In the genomic region with DNA sequence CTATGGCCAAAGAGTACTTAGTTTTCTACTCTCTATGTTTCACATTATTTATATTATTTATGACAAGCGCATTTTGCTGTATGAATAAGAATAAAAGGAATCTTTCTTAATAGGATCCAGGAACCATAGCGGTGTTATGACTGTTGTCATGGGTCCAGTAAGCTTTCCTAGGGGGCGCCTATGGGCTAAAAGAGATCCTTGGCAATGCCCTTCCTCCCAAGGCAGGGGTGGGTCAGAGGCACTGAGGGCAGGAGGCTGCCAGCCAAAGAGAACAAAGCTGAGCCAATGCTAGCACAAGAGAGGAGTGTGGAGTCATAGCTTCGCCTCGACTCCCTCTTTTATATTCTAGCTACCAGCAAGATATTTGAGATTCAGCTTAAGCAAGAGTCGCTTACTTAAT, we compare ENCODE assay signal across 9 cellular contexts.
DNase-seq lines count a peak whose midpoint lies in the region; ATAC-seq, FAIRE-seq and TF ChIP-seq lines count a peak whose summit lies in the region.
"Had no signal": no experiment of that assay in that cellular context is flagged by ENCODE, and none has a peak within 500 bp of the region (broad histone marks: within the 10 kb centered on the region; RNA-seq: fewer than 3 reads in every experiment).

No MANE protein-coding gene starts in this region.

- H3K27ac ChIP-seq in DOHH2 (ENCODE audit: low read depth, low read length) (no peak overlapping the region), dorsolateral prefrontal cortex (peak overlapping the region in 58 of 59 donors; percentile 38 to 99 (median 92)), neural progenitor cell (no peak overlapping the region)

- no peaks in the 10 kb centered on the region for H3K36me3 Mint-ChIP-seq in neural progenitor cell

- no peak overlapping the region for H3K27ac Mint-ChIP-seq in neural progenitor cell
- H3K27ac Mint-ChIP-seq: activated naive CD8-positive, alpha-beta T cell treated with anti-CD3 and anti-CD28 coated beads, Interleukin-2, amount 10 ng/mL, durations not matched to agents 7 days and 5 days had no signal

- H3K9me3 ChIP-seq in DOHH2 (ENCODE audit: control insufficient read depth, insufficient read depth, low read length) (no peaks in the 10 kb centered on the region), neural progenitor cell (ENCODE audit: low read depth) (no peaks in the 10 kb centered on the region)

- no peak for ATAC-seq in GM18498 (IDR thresholded peaks at IDR 0.05; ENCODE audit: unreplicated experiment)
- ATAC-seq in GM21381 (IDR thresholded peaks at IDR 0.05; ENCODE audit: unreplicated experiment) = no peak

- H4K20me1 ChIP-seq in DOHH2 (ENCODE audit: control insufficient read depth, insufficient read depth, low read depth, low read length) = no peaks in the 10 kb centered on the region
- no peaks in the 10 kb centered on the region for H4K20me1 ChIP-seq in neural progenitor cell (ENCODE audit: low read depth)

- DNase-seq in NCI-H69 (lab: John Stamatoyannopoulos, UW) (peak; percentile 87), dorsolateral prefrontal cortex (peak; percentile 18 to 92 (median 84)), neural progenitor cell (ENCODE audit: low spot score) (peak; percentile 56), GM12891 (ENCODE audit: insufficient read length, low spot score) (no peak)
- DNase-seq in activated CD4-positive, CD25-positive, alpha-beta regulatory T cell (lab: John Stamatoyannopoulos, UW) = no peak
- DNase-seq: activated naive CD8-positive, alpha-beta T cell treated with anti-CD3 and anti-CD28 coated beads, Interleukin-2, amount 10 ng/mL, durations not matched to agents 7 days and 5 days had no signal

- H2AFZ ChIP-seq in neural progenitor cell (replicated peaks) = no peak overlapping the region

- no peak for FAIRE-seq in GM12891 (lab: Jason Lieb, UNC)

- H3F3A ChIP-seq in DOHH2 (ENCODE audit: control insufficient read depth, insufficient read depth) (no peaks in the 10 kb centered on the region), neural progenitor cell (ENCODE audit: low read depth) (no peaks in the 10 kb centered on the region)

- H3K9ac ChIP-seq in neural progenitor cell = no peak overlapping the region

- peaks cover 6% of the 10 kb centered on the region for H3K4me1 Mint-ChIP-seq in neural progenitor cell

- H3K4me3 Mint-ChIP-seq in neural progenitor cell = no peak overlapping the region
- H3K4me3 Mint-ChIP-seq: activated naive CD8-positive, alpha-beta T cell treated with anti-CD3 and anti-CD28 coated beads, Interleukin-2, amount 10 ng/mL, durations not matched to agents 7 days and 5 days had no signal

- H3K4me1 ChIP-seq in DOHH2 (ENCODE audit: control insufficient read depth, low read length) = peaks cover 6% of the 10 kb centered on the region; the same call in 1 of the 2 replicates
- no peaks in the 10 kb centered on the region for H3K4me1 ChIP-seq in neural progenitor cell

- no peak overlapping the region for H3K4me3 ChIP-seq in DOHH2 (ENCODE audit: low read length)
- peak overlapping the region in 15 of 59 donors; percentile 1 to 45 (median 15) for H3K4me3 ChIP-seq in dorsolateral prefrontal cortex
- H3K4me3 ChIP-seq in neural progenitor cell = no peak overlapping the region

- no peak for TF ChIP-seq POLR2A in GM12891 (IDR thresholded peaks at IDR 0.05; ENCODE audit: low read depth, low read length)

- H3K9me3 Mint-ChIP-seq in neural progenitor cell = no peaks in the 10 kb centered on the region

- peaks cover 4% of the 10 kb centered on the region for H3K27me3 ChIP-seq in DOHH2 (ENCODE audit: control insufficient read depth, low read length)
- no peaks in the 10 kb centered on the region for H3K27me3 ChIP-seq in dorsolateral prefrontal cortex
- H3K27me3 ChIP-seq in neural progenitor cell = no peaks in the 10 kb centered on the region

- TF ChIP-seq CTCF in DOHH2 (IDR thresholded peaks at IDR 0.05; ENCODE audit: low read depth, low read length, poor library complexity, severe bottlenecking) = peak; percentile 36
- TF ChIP-seq CTCF in dorsolateral prefrontal cortex (IDR thresholded peaks at IDR 0.05 in 54 of 56, conservative IDR thresholded peaks at IDR 0.05 in 2 of 56; ENCODE audit: low read depth in 1 of 56, partially characterized antibody in 56 of 56) = peak in 54 of 56 donors; percentile 28 to 83 (median 60)
- TF ChIP-seq CTCF in neural progenitor cell (IDR thresholded peaks at IDR 0.05) = peak; percentile 54

- peaks cover 3% of the 10 kb centered on the region for H3K27me3 Mint-ChIP-seq in neural progenitor cell (ENCODE audit: insufficient read depth, low read depth)

- no peaks in the 10 kb centered on the region for H3K79me2 ChIP-seq in DOHH2 (ENCODE audit: control insufficient read depth, low read length)
- H3K79me2 ChIP-seq in neural progenitor cell (ENCODE audit: low read depth) = no peaks in the 10 kb centered on the region

- intact Hi-C loops in dorsolateral prefrontal cortex (cut with DNase I) = loop anchor here (2.0 to 5.0 kb wide), 2 partner anchors 82 to 83 kb away; no protein-coding TSS in a partner anchor

- H3K36me3 ChIP-seq in DOHH2 (ENCODE audit: control insufficient read depth, low read length) = no peaks in the 10 kb centered on the region
- no peaks in the 10 kb centered on the region for H3K36me3 ChIP-seq in neural progenitor cell

- H3K9me2 ChIP-seq in DOHH2 (replicated peaks; ENCODE audit: control insufficient read depth, low read length) = no peaks in the 10 kb centered on the region

- H3K4me2 ChIP-seq in DOHH2 (ENCODE audit: low read length) (no peak overlapping the region), neural progenitor cell (no peak overlapping the region)

TF ChIP-seq in GM12891, 5 proteins besides CTCF, POLR2A, EP300 and RAD21:
- TF ChIP-seq SPI1 (IDR thresholded peaks at IDR 0.05; ENCODE audit: low read depth, low read length) (no peak), TAF1 (IDR thresholded peaks at IDR 0.05; ENCODE audit: low read depth, low read length) (no peak), PAX5 (IDR thresholded peaks at IDR 0.05; ENCODE audit: insufficient read depth, low read length, severe bottlenecking) (no peak), POU2F2 (IDR thresholded peaks at IDR 0.05; ENCODE audit: low read depth, low read length) (no peak), POLR2AphosphoS5 (IDR thresholded peaks at IDR 0.05; ENCODE audit: low read depth, low read length) (no peak)
TF ChIP-seq in GM12891: peak in this region for 0.

Comparison
In these comparisons a context has a peak if more than half of its experiments do, and no peak if none do; other contexts are left out.
1. H3K27ac ChIP-seq: peak in dorsolateral prefrontal cortex (58 of 59); none in DOHH2 (single experiment) and neural progenitor cell (single experiment).
2. DNase-seq: peak in NCI-H69 (single experiment), dorsolateral prefrontal cortex (10 of 10) and neural progenitor cell (single experiment); none in GM12891 (single experiment) and activated CD4-positive, CD25-positive, alpha-beta regulatory T cell (0 of 4).
3. Peak in every context shown above with its lines, with median percentiles within 50 percentile points of each other: CTCF ChIP-seq.